Comparison of ENCODE assay signal across 8 cellular contexts in genomic region chr22:18001040-18001893, GRCh38. TPM values are rescaled to one million over a fixed set of nuclear protein-coding genes. Genes with fewer than 3 reads are reported as not detected.
DNase-seq lines count a peak whose midpoint lies in the region; ATAC-seq and TF ChIP-seq lines count a peak whose summit lies in the region.

No MANE protein-coding gene starts in this region.

- 0% methylated on average over 38 to 52 of the region's 96 CpGs for WGBS in lower leg skin, 2 donors

- DNase-seq in EL (peak; percentile 99), HUDEP-2 (lab: John Stamatoyannopoulos, UW; ENCODE audit: unreplicated experiment in 76 of 76) (peak; percentile 59 to 95 (median 85)), NOMO-1 (lab: John Stamatoyannopoulos, UW; ENCODE audit: unreplicated experiment in 2 of 2) (peak; percentile 93 to 96), lower leg skin (ENCODE audit: low spot score in 2 of 2) (peak; percentile 88 to 97)
- peak; percentile 54 to 56 (median 55) for DNase-seq in activated CD8-positive, alpha-beta memory T cell treated with anti-CD3 and anti-CD28 coated beads for 48 hours (ENCODE audit: low read depth in 2 of 3, low spot score in 2 of 3)
- DNase-seq in effector CD8-positive, alpha-beta T cell (lab: John Stamatoyannopoulos, UW) = peak; percentile 22
- peak; percentile 71 for DNase-seq in stimulated activated CD4-positive, alpha-beta T cell treated with anti-CD3 and anti-CD28 coated beads, Interleukin-4, amount 100 ng/mL, for 1 hour

- H3K4me3 ChIP-seq in lower leg skin (ENCODE audit: low read depth, poor library complexity, severe bottlenecking) = peak overlapping the region; percentile 58

- no peak for ATAC-seq in HG02763 (IDR thresholded peaks at IDR 0.05; ENCODE audit: unreplicated experiment)

- TF ChIP-seq CTCF in lower leg skin (IDR thresholded peaks at IDR 0.05) = peak in 1 of 3 donors; percentile 20

- intact Hi-C loops in lower leg skin (cut with DNase I; ENCODE audit: low total_unique reads) = no loop called here

- TF ChIP-seq POLR2A in lower leg skin (IDR thresholded peaks at IDR 0.05) = no peak

RNA-seq across cellular contexts. Expression of gene MICAL3, which starts 23.1 kb away (rescaled TPM):
- total RNA-seq in lower leg skin = 10 to 100 TPM; 24.3 to 29.7 (median 28.2) TPM

Comparison
In these comparisons a context has a peak if more than half of its experiments do, and no peak if none do; other contexts are left out.
1. DNase-seq: peak in every context shown above with its lines; median percentile 99 in EL; 94 in NOMO-1; 92 in lower leg skin; 85 in HUDEP-2; 71 in stimulated activated CD4-positive, alpha-beta T cell treated with anti-CD3 and anti-CD28 coated beads, Interleukin-4, amount 100 ng/mL, for 1 hour; 55 in activated CD8-positive, alpha-beta memory T cell treated with anti-CD3 and anti-CD28 coated beads for 48 hours; 22 in effector CD8-positive, alpha-beta T cell.